Comparison of ENCODE assay signal across 40 cellular contexts in the genomic region with DNA sequence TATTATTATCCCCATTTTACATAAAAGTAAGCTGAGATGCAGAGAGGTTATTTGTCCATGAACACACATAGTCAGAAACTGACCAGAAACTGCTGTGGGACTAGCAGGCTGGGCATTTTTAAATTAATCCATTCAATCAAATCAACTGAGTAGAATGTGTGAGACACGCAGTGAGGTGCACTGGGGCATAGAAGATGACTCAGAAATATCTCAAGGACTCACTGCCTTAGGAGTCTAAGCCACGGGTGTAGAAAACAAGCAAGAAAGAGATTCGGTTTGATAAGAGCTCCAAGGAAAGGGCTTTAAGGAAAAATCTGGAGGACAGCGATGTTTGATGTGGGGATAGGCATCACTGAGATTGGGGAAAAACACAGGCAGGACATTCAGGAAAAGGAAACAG.
"Had no signal": no experiment of that assay in that cellular context is flagged by ENCODE, and none has a peak within 500 bp of the region (broad histone marks: within the 10 kb centered on the region; RNA-seq: fewer than 3 reads in every experiment).

No MANE protein-coding gene starts in this region.

- H3K4me3 ChIP-seq: ascending aorta, cardiac muscle cell, Peyer's patch had no signal

- H3K36me3 Mint-ChIP-seq: activated CD8-positive, alpha-beta memory T cell treated with anti-CD3 and anti-CD28 coated beads, Interleukin-2, amount 10 ng/mL, durations not matched to agents 7 days and 5 days; activated naive CD8-positive, alpha-beta T cell treated with anti-CD3 and anti-CD28 coated beads for 36 hours; T-cell had no signal

- DNase-seq: activated CD4-positive, alpha-beta memory T cell treated with anti-CD3 and anti-CD28 coated beads, Interleukin-2, amount 10 ng/mL, durations not matched to agents 7 days and 5 days; activated CD4-positive, alpha-beta T cell treated with anti-CD3 and anti-CD28 coated beads for 1 hour; activated CD4-positive, alpha-beta T cell treated with anti-CD3 and anti-CD28 coated beads for 48 hours; activated CD4-positive, CD25-positive, alpha-beta regulatory T cell; activated CD8-positive, alpha-beta memory T cell treated with anti-CD3 and anti-CD28 coated beads for 24 hours; activated CD8-positive, alpha-beta memory T cell treated with anti-CD3 and anti-CD28 coated beads, Interleukin-2, amount 10 ng/mL, durations not matched to agents 7 days and 5 days; activated CD8-positive, alpha-beta memory T cell treated with anti-CD3 and anti-CD28 coated beads, Interleukin-2, amount 50 U/mL, for 48 hours; activated effector memory CD4-positive, alpha-beta T cell treated with anti-CD3 and anti-CD28 coated beads, Interleukin-2, amount 50 U/mL, for 16 hours; activated naive CD4-positive, alpha-beta T cell; activated naive CD4-positive, alpha-beta T cell treated with anti-CD3 and anti-CD28 coated beads, Interleukin-2, amount 50 U/mL, for 16 hours; activated naive CD8-positive, alpha-beta T cell treated with anti-CD3 and anti-CD28 coated beads for 36 hours; activated T-cell treated with anti-CD3 and anti-CD28 coated beads, Interleukin-2, amount 50 U/mL, for 72 hours; amniotic stem cell; Kasumi-1; KG1; NCI-H1092 treated with DMSO at 0.1 percent for 48 hours; NCI-H1417; NCI-H146; NCI-H187; NCI-H2029 treated with DMSO at 0.1 percent for 48 hours; NCI-H2107; NCI-H2171; NCI-H510A; NCI-H526; NCI-H748 treated with DMSO at 0.1 percent for 48 hours; NK-92 treated with Interleukin-12 subunit alpha and Interleukin-12 subunit beta, amount 100 ng/mL, for 24 hours; PC-3; Peyer's patch; SIG-M5; T-cell; T-helper 17 cell; T-helper 9 cell; WERI-Rb-1 had no signal

- H3K4me1 ChIP-seq: ascending aorta, Peyer's patch had no signal

- H3K4me1 Mint-ChIP-seq: activated CD4-positive, alpha-beta memory T cell treated with anti-CD3 and anti-CD28 coated beads, Interleukin-2, amount 10 ng/mL, durations not matched to agents 7 days and 5 days; activated CD8-positive, alpha-beta memory T cell treated with anti-CD3 and anti-CD28 coated beads, Interleukin-2, amount 10 ng/mL, durations not matched to agents 7 days and 5 days; activated naive CD8-positive, alpha-beta T cell treated with anti-CD3 and anti-CD28 coated beads for 36 hours; activated T-helper 17 cell treated with anti-CD3 and anti-CD28 coated beads, Interleukin-2, amount 50 U/mL, for 72 hours; central memory CD8-positive, alpha-beta T cell; T-cell; T-helper 17 cell had no signal

- H3K4me3 Mint-ChIP-seq: activated CD4-positive, alpha-beta memory T cell treated with anti-CD3 and anti-CD28 coated beads, Interleukin-2, amount 10 ng/mL, durations not matched to agents 7 days and 5 days; activated CD8-positive, alpha-beta memory T cell treated with anti-CD3 and anti-CD28 coated beads, Interleukin-2, amount 10 ng/mL, durations not matched to agents 7 days and 5 days; activated naive CD8-positive, alpha-beta T cell treated with anti-CD3 and anti-CD28 coated beads for 36 hours; activated T-cell treated with anti-CD3 and anti-CD28 coated beads, Interleukin-2, amount 50 U/mL, for 72 hours; activated T-helper 17 cell treated with anti-CD3 and anti-CD28 coated beads, Interleukin-2, amount 50 U/mL, for 72 hours; central memory CD8-positive, alpha-beta T cell; T-cell; T-helper 17 cell had no signal

- H3K27ac Mint-ChIP-seq: activated CD4-positive, alpha-beta memory T cell treated with anti-CD3 and anti-CD28 coated beads, Interleukin-2, amount 10 ng/mL, durations not matched to agents 7 days and 5 days; activated CD8-positive, alpha-beta memory T cell treated with anti-CD3 and anti-CD28 coated beads, Interleukin-2, amount 10 ng/mL, durations not matched to agents 7 days and 5 days; activated naive CD8-positive, alpha-beta T cell treated with anti-CD3 and anti-CD28 coated beads for 36 hours; activated T-cell treated with anti-CD3 and anti-CD28 coated beads, Interleukin-2, amount 50 U/mL, for 72 hours; activated T-helper 17 cell treated with anti-CD3 and anti-CD28 coated beads, Interleukin-2, amount 50 U/mL, for 72 hours; T-cell; T-helper 17 cell had no signal

- ATAC-seq: activated CD8-positive, alpha-beta memory T cell treated with anti-CD3 and anti-CD28 coated beads, Interleukin-2, amount 10 ng/mL, durations not matched to agents 7 days and 5 days; activated T-cell treated with anti-CD3 and anti-CD28 coated beads, Interleukin-2, amount 50 U/mL, for 72 hours; activated T-helper 17 cell treated with anti-CD3 and anti-CD28 coated beads, Interleukin-2, amount 50 U/mL, for 72 hours; PC-3; Right ventricle myocardium inferior; SK-N-SH treated with all-trans-retinoic acid at 6 μM for 48 hours; T-cell; T-helper 17 cell had no signal

- H3K36me3 ChIP-seq: ascending aorta, cardiac muscle cell, Peyer's patch, WERI-Rb-1 had no signal

- H3K27me3 Mint-ChIP-seq: activated CD4-positive, alpha-beta memory T cell treated with anti-CD3 and anti-CD28 coated beads, Interleukin-2, amount 10 ng/mL, durations not matched to agents 7 days and 5 days; T-helper 17 cell had no signal

- H3K27me3 ChIP-seq: ascending aorta, cardiac muscle cell, Peyer's patch had no signal

- H3K27ac ChIP-seq: ascending aorta, cardiac muscle cell, Peyer's patch, RWPE1, WERI-Rb-1 had no signal
